In the genomic region with DNA sequence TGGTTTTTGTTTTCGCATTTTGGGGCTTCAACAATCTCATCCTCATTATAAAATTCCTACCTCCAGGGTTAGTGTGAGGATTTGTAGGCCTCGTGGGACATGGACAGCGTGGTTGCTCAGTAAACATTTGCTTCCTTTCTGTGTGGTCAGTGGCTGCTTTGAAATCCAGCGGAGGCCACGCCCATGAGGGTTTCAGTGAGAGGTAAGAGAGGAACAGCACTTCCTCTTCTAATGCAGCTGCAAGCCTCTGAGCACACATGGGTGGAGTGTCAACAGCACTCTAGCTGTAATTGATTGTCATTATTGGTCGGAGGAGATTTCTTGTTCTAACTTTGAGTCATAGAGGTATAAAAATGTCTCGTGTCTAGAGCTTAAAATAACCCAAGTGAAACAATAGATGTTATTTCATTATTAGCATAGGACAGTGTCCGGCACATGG, we compare ENCODE assay signal across 7 cellular contexts. TPM values are rescaled to one million over a fixed set of nuclear protein-coding genes. Genes with fewer than 3 reads are reported as not detected.
A peak's percentile ranks its signal among the peaks of the same experiment; 100 is the strongest.
DNase-seq lines count a peak whose midpoint lies in the region; ATAC-seq and TF ChIP-seq lines count a peak whose summit lies in the region.

No MANE protein-coding gene starts in this region.

- peak; percentile 69 for DNase-seq in GM23338 (ENCODE audit: low spot score)
- peak; percentile 34 for DNase-seq in IMR-90
- DNase-seq in SJCRH30 = peak; percentile 73 to 77
- DNase-seq in fibroblast of villous mesenchyme (ENCODE audit: low read depth) = peak; percentile 73
- peak; percentile 75 for DNase-seq in sigmoid colon
- DNase-seq in GM23248 = no peak

- TF ChIP-seq POLR2A in GM18505 (IDR thresholded peaks at IDR 0.05; ENCODE audit: borderline replicate concordance, extremely low read depth, insufficient read depth, insufficient read length) = no peak
- TF ChIP-seq POLR2A in IMR-90 (IDR thresholded peaks at IDR 0.05; ENCODE audit: low read depth, low read length) = no peak
- no peak for TF ChIP-seq POLR2A in sigmoid colon (IDR thresholded peaks at IDR 0.05)

- H3K27me3 ChIP-seq in GM23338 (ENCODE audit: insufficient read depth) (no peaks in the 10 kb centered on the region), IMR-90 (ENCODE audit: control insufficient read depth, insufficient read depth, low read length) (no peaks in the 10 kb centered on the region), SJCRH30 (no peaks in the 10 kb centered on the region), sigmoid colon (no peaks in the 10 kb centered on the region), GM23248 (replicated peaks; ENCODE audit: insufficient read depth) (0 out of 2 replicates have a peak, but pooled peaks cover 4% of the 10 kb centered on the region)

- no peak overlapping the region for H2AK9ac ChIP-seq in IMR-90 (replicated peaks; ENCODE audit: low read depth, low read length, poor library complexity)

- H3K9me3 ChIP-seq in IMR-90 (ENCODE audit: control insufficient read depth, insufficient read depth, low read length) = no peaks in the 10 kb centered on the region
- no peaks in the 10 kb centered on the region for H3K9me3 ChIP-seq in SJCRH30 (replicated peaks)
- no peaks in the 10 kb centered on the region for H3K9me3 ChIP-seq in sigmoid colon
- no peaks in the 10 kb centered on the region for H3K9me3 ChIP-seq in GM23248 (ENCODE audit: low read depth)

- WGBS in IMR-90 (ENCODE audit: extremely low coverage in 2 of 2, insufficient read length in 1 of 2), 2 experiments = no CpG with 5 or more reads among the region's 8 CpGs
- WGBS in sigmoid colon, 2 donors = 17 to 27% methylated on average over 8 of the region's 8 CpGs
- 85 to 87% methylated on average over 8 of the region's 8 CpGs for WGBS in GM23248 (ENCODE audit: low coverage in 1 of 2, low lambda C conversion rate in 2 of 2, missing lambda C conversion rate in 2 of 2), 2 experiments

- H3K56ac ChIP-seq in IMR-90 (ENCODE audit: extremely low read depth, insufficient read depth, low read length) = no peak overlapping the region

- H3K18ac ChIP-seq in IMR-90 (ENCODE audit: low read depth, low read length) = no peak overlapping the region

- no peaks in the 10 kb centered on the region; the same call in 2 of the 3 replicates for H3K9me3 Mint-ChIP-seq in GM23338

- H3K27me3 Mint-ChIP-seq in GM23338 (ENCODE audit: insufficient read depth, low read depth, poor library complexity) = peaks cover 6% of the 10 kb centered on the region

- H4K91ac ChIP-seq in IMR-90 (ENCODE audit: insufficient read depth, low read depth, low read length) = peak overlapping the region; percentile 17; the same call in 1 of the 2 replicates

- ATAC-seq in GM18505 (IDR thresholded peaks at IDR 0.05; ENCODE audit: unreplicated experiment) (peak; percentile 99), GM23338 (peak; percentile 28), IMR-90 (ENCODE audit: low read depth) (no peak)

- no peaks in the 10 kb centered on the region for H3K36me3 ChIP-seq in GM23338 (ENCODE audit: insufficient read depth)
- H3K36me3 ChIP-seq in IMR-90 (ENCODE audit: control insufficient read depth, insufficient read depth, low read length) = no peaks in the 10 kb centered on the region
- H3K36me3 ChIP-seq in SJCRH30 = no peaks in the 10 kb centered on the region
- no peaks in the 10 kb centered on the region for H3K36me3 ChIP-seq in sigmoid colon
- no peaks in the 10 kb centered on the region for H3K36me3 ChIP-seq in GM23248 (ENCODE audit: low read depth)

- H2BK5ac ChIP-seq in IMR-90 (ENCODE audit: low read depth, low read length, poor library complexity, severe bottlenecking) = no peak overlapping the region

- no peak overlapping the region for H2AFZ ChIP-seq in GM23338
- peak overlapping the region; percentile 81 for H2AFZ ChIP-seq in IMR-90 (replicated peaks; ENCODE audit: low read length, poor library complexity)
- H2AFZ ChIP-seq in GM23248 = no peak overlapping the region

- H3K27ac Mint-ChIP-seq in GM23338 = no peak overlapping the region

- H3K4ac ChIP-seq in IMR-90 (ENCODE audit: low read depth, low read length) = 0 out of 2 replicates have a peak overlapping the region, but pooled peaks have one; percentile 8

- TF ChIP-seq CTCF in GM23338 (conservative IDR thresholded peaks at IDR 0.05; ENCODE audit: low read depth in 2 of 2) (no peak), IMR-90 (conservative IDR thresholded peaks at IDR 0.05; ENCODE audit: low read depth, low read length) (no peak), fibroblast of villous mesenchyme (IDR thresholded peaks at IDR 0.05; ENCODE audit: insufficient read depth, low read depth, low read length) (no peak), sigmoid colon (IDR thresholded peaks at IDR 0.05) (no peak)

- H3K9me1 ChIP-seq in IMR-90 (ENCODE audit: insufficient read depth, low read length) = no peaks in the 10 kb centered on the region

- CTCF ChIA-PET in IMR-90 (lab: Yijun Ruan, JAX) = interaction anchor here (0.9 kb wide), 1 partner anchor 174 kb away, joined by 3 read pairs; no protein-coding TSS in a partner anchor

- dilution Hi-C loops in IMR-90 (cut with HindIII; ENCODE audit: low sequenced_read_pairs, unreplicated experiment) = no loop called here

- H3K4me1 Mint-ChIP-seq in GM23338 = peaks cover 37% of the 10 kb centered on the region

- H3F3A ChIP-seq in GM23338 (replicated peaks; ENCODE audit: low read depth) (no peaks in the 10 kb centered on the region), GM23248 (ENCODE audit: insufficient read depth) (peaks cover 14% of the 10 kb centered on the region)

- H3K4me3 ChIP-seq in GM23338 (no peak overlapping the region), IMR-90 (ENCODE audit: insufficient read depth, low read depth, low read length) (no peak overlapping the region), SJCRH30 (no peak overlapping the region), fibroblast of villous mesenchyme (ENCODE audit: low read depth, low read length) (no peak overlapping the region), sigmoid colon (no peak overlapping the region), GM23248 (no peak overlapping the region)

- H3K4me1 ChIP-seq in GM23338 (ENCODE audit: insufficient read depth) (peaks cover 36% of the 10 kb centered on the region), IMR-90 (ENCODE audit: control insufficient read depth, insufficient read depth, low read length) (peaks cover 2% of the 10 kb centered on the region; the same call in 1 of the 2 replicates), SJCRH30 (no peaks in the 10 kb centered on the region), sigmoid colon (peaks cover 0 to 20% (median 5%) of the 10 kb centered on the region in 4 donors), GM23248 (ENCODE audit: insufficient read depth) (0 out of 2 replicates have a peak, but pooled peaks cover 5% of the 10 kb centered on the region)

- TF ChIP-seq EP300 in sigmoid colon (IDR thresholded peaks at IDR 0.05) = no peak

- no peaks in the 10 kb centered on the region for H3K79me1 ChIP-seq in IMR-90 (ENCODE audit: low read depth in 1 of 2, low read length in 2 of 2)

- peak overlapping the region; percentile 33; the same call in 1 of the 3 replicates for H2BK15ac ChIP-seq in IMR-90 (ENCODE audit: low read depth, low read length)

- no peak for TF ChIP-seq RAD21 in IMR-90 (IDR thresholded peaks at IDR 0.05; ENCODE audit: low read length)

- H3K79me2 ChIP-seq in GM23338 (replicated peaks; ENCODE audit: insufficient read depth) = no peaks in the 10 kb centered on the region
- no peaks in the 10 kb centered on the region for H3K79me2 ChIP-seq in GM23248 (ENCODE audit: insufficient read depth)

- H2AK5ac ChIP-seq in IMR-90 (ENCODE audit: low read depth, low read length) = peak overlapping the region; percentile 36; the same call in 1 of the 2 replicates

- BruUV-seq in IMR-90 (replicated peaks; lab: Mats Ljungman, UMichigan) = no TSS peak

- H3K9me2 ChIP-seq in GM23338 (ENCODE audit: insufficient read depth) (no peaks in the 10 kb centered on the region), GM23248 (ENCODE audit: insufficient read depth) (no peaks in the 10 kb centered on the region)

- H3K23ac ChIP-seq in IMR-90 (ENCODE audit: low read depth, low read length) = no peak overlapping the region

- peak overlapping the region; percentile 0; the same call in 1 of the 2 replicates for H2BK20ac ChIP-seq in IMR-90 (ENCODE audit: low read depth, low read length)

- H3K9ac ChIP-seq in IMR-90 (ENCODE audit: low read depth, low read length) = no peak overlapping the region
- no peak overlapping the region for H3K9ac ChIP-seq in GM23248

- no peaks in the 10 kb centered on the region for H4K20me1 ChIP-seq in GM23338 (replicated peaks; ENCODE audit: insufficient read depth)
- no peaks in the 10 kb centered on the region for H4K20me1 ChIP-seq in IMR-90 (ENCODE audit: insufficient read depth, low read length)
- no peaks in the 10 kb centered on the region for H4K20me1 ChIP-seq in GM23248 (ENCODE audit: insufficient read depth)

- H3K4me3 Mint-ChIP-seq in GM23338 = no peak overlapping the region

- H3K14ac ChIP-seq in IMR-90 (replicated peaks; ENCODE audit: low read depth, low read length) = no peak overlapping the region

- peak overlapping the region in 1 of 2 experiments; percentile 66; a peak in 1 of 4 replicates for H4K8ac ChIP-seq in IMR-90 (ENCODE audit: low read depth in 2 of 2, low read length in 2 of 2)

- H3K4me2 ChIP-seq in GM23338 (no peak overlapping the region), IMR-90 (ENCODE audit: low read depth, low read length) (no peak overlapping the region), GM23248 (ENCODE audit: unreplicated experiment) (no peak overlapping the region)

- H2BK120ac ChIP-seq in IMR-90 (ENCODE audit: low read depth, low read length) = no peak overlapping the region; the same call in 1 of the 2 replicates

- intact Hi-C loops in IMR-90 (cut with micrococcal nuclease) = no loop called here
- intact Hi-C loops in sigmoid colon (cut with DNase I) = no loop called here

- H3K27ac ChIP-seq in GM23338 (ENCODE audit: low read depth) = no peak overlapping the region
- no peak overlapping the region for H3K27ac ChIP-seq in IMR-90 (ENCODE audit: insufficient read depth, low read length)
- no peak overlapping the region for H3K27ac ChIP-seq in SJCRH30
- no peak overlapping the region for H3K27ac ChIP-seq in sigmoid colon
- no peak overlapping the region for H3K27ac ChIP-seq in GM23248

- H3K36me3 Mint-ChIP-seq in GM23338 (ENCODE audit: low read depth) = no peaks in the 10 kb centered on the region

- H4K5ac ChIP-seq in IMR-90 (ENCODE audit: low read depth, low read length) = no peak overlapping the region

- in situ Hi-C loops in IMR-90 (cut with MboI; ENCODE audit: low sequenced_read_pairs) (no loop called here), GM23248 (cut with MboI) (no loop called here)

- POLR2A ChIA-PET in IMR-90 (lab: Charles Lee; ENCODE audit: unreplicated experiment) = no interaction called here

RNA-seq across cellular contexts. Expression of a gene that starts 6.0 kb away (rescaled TPM):
- 32.2 and 35.7 TPM in 2 replicates for total RNA-seq in GM23338 (2014; rRNA removed; shearing (Covaris generic))
- polyA plus RNA-seq in GM23338 (2016; fragmentation: Nextera tagmentation; extraction: Ambion mirVana) (23.5 and 23.7 TPM in 2 replicates), IMR-90 (2012; rRNA removed) (2.8 and 2.9 TPM in 2 replicates), sigmoid colon (10 to 100 TPM in 1 of 3 donors, 1 to 10 TPM in 2; 6.1 to 16.9 (median 9.0) TPM), GM23248 (2016; fragmentation: Nextera tagmentation; extraction: Ambion mirVana) (0.68 and 0.74 TPM in 2 replicates)
- total RNA-seq in IMR-90 (2012; rRNA removed) (7.3 and 8.9 TPM in 2 replicates), fibroblast of villous mesenchyme (13.9 and 16.8 TPM in 2 replicates), sigmoid colon (1 to 10 TPM; 4.2 to 6.6 (median 6.3) TPM)
- polyA plus RNA-seq in IMR-90 (2012; cell fraction: cytosol; rRNA removed) = 0.87 and 1.3 TPM in 2 replicates
- polyA plus RNA-seq in IMR-90 (2012; cell fraction: nucleus; rRNA removed; ENCODE audit: low replicate concordance) = 1.2 and 6.8 TPM in 2 replicates
- 23.3 and 26.5 TPM in 2 replicates for total RNA-seq in SJCRH30 (2014; rRNA removed; shearing (Covaris generic))
- 2.3 and 2.7 TPM in 2 replicates for total RNA-seq in GM23248 (2014; rRNA removed; shearing (Covaris generic))
